1 cellular context compared by ENCODE assay signal in the genomic region with DNA sequence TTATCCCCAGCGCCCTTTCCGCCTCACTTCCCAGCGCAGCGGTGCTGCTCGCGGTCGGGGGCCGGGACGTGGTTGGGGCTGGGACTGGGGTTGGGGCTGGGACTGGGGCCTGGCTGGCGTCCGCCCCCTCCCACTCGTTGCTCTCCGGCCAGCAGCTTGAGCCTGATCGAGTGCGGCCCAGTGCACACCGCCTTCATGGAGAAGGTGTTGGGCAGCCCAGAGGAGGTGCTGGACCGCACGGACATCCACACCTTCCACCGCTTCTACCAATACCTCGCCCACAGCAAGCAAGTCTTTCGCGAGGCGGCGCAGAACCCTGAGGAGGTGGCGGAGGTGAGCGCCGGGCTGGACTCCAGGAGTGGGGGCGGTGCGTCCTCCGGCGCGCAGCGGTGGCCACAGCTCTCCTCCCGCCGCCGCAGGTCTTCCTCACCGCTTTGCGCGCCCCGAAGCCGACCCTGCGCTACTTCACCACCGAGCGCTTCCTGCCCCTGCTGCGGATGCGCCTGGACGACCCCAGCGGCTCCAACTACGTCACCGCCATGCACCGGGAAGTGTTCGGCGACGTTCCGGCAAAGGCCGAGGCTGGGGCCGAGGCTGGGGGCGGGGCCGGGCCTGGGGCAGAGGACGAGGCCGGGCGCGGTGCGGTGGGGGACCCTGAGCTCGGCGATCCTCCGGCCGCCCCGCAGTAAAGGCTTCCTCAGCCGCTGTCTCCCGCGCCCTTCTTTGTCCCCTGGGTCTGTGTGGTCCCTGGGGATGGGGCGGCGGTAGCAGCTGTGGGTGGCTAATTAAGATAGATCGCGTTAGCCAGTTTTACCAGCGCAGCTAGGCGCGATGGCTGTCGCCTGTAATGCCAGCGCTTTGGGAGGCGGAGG.
A peak's percentile ranks its signal among the peaks of the same experiment; 100 is the strongest.
TF ChIP-seq lines count a peak whose summit lies in the region.

No MANE protein-coding gene starts in this region.

TF ChIP-seq in IMR-90, 13 proteins besides CTCF, POLR2A, EP300 and RAD21:
- TF ChIP-seq NFE2L2 (IDR thresholded peaks at IDR 0.05; ENCODE audit: low read depth, low read length) (no peak), MAZ (IDR thresholded peaks at IDR 0.05; ENCODE audit: borderline replicate concordance, low read depth, low read length) (peak; percentile 38; the same call in 1 of the 2 replicates)
